Comparison of ENCODE assay signal across 16 cellular contexts in genomic region chr4:186624951-186625350, GRCh38.
DNase-seq lines count a peak whose midpoint lies in the region; ATAC-seq, FAIRE-seq and TF ChIP-seq lines count a peak whose summit lies in the region.
"Had no signal": no experiment of that assay in that cellular context is flagged by ENCODE, and none has a peak within 500 bp of the region (broad histone marks: within the 10 kb centered on the region; RNA-seq: fewer than 3 reads in every experiment).

No MANE protein-coding gene starts in this region.

- peaks cover 12% of the 10 kb centered on the region for H3K4me1 Mint-ChIP-seq in activated CD8-positive, alpha-beta memory T cell treated with anti-CD3 and anti-CD28 coated beads, Interleukin-2, amount 10 ng/mL, durations not matched to agents 7 days and 5 days
- no peaks in the 10 kb centered on the region for H3K4me1 Mint-ChIP-seq in natural killer cell

- peaks cover 9 to 10% of the 10 kb centered on the region in 2 donors for H3K36me3 ChIP-seq in ascending aorta
- H3K36me3 ChIP-seq in smooth muscle cell (ENCODE audit: low read depth): peaks cover 12% of the 10 kb centered on the region
- peaks cover 0 to 44% (median 8%) of the 10 kb centered on the region in 4 donors for H3K36me3 ChIP-seq in upper lobe of left lung

- DNase-seq in ascending aorta (ENCODE audit: low spot score in 2 of 2): no peak
- DNase-seq in glomerular visceral epithelial cell (ENCODE audit: extremely low spot score): peak; percentile 68
- DNase-seq in smooth muscle cell (lab: John Stamatoyannopoulos, UW; ENCODE audit: unreplicated experiment): no peak
- no peak for DNase-seq in activated CD8-positive, alpha-beta memory T cell treated with anti-CD3 and anti-CD28 coated beads, Interleukin-2, amount 10 ng/mL, durations not matched to agents 7 days and 5 days
- DNase-seq in upper lobe of left lung: no peak
- no peak for DNase-seq in RPMI8226
- DNase-seq in natural killer cell: no peak
- DNase-seq: activated naive CD4-positive, alpha-beta T cell treated with anti-CD3 and anti-CD28 coated beads, Interleukin-2, amount 50 U/mL, for 16 hours; DMS 273 treated with DMSO at 0.1 percent for 48 hours; glutamatergic neuron; MM.1S; NCI-H2107; stimulated activated CD4-positive, alpha-beta T cell treated with anti-CD3 and anti-CD28 coated beads, Interleukin-12 subunit alpha, Interleukin-12 subunit beta, amount 100 ng/mL, for 4 hours; tibial artery had no signal

- no peak overlapping the region for H2AFZ ChIP-seq in smooth muscle cell (ENCODE audit: low read depth)

- TF ChIP-seq CTCF in ascending aorta (IDR thresholded peaks at IDR 0.05): no peak
- no peak for TF ChIP-seq CTCF in smooth muscle cell (IDR thresholded peaks at IDR 0.05; ENCODE audit: borderline replicate concordance, insufficient read depth, poor library complexity, severe bottlenecking)
- no peak for TF ChIP-seq CTCF in upper lobe of left lung (IDR thresholded peaks at IDR 0.05)
- TF ChIP-seq CTCF in natural killer cell (IDR thresholded peaks at IDR 0.05): no peak

- TF ChIP-seq EP300 in upper lobe of left lung (IDR thresholded peaks at IDR 0.05): no peak

- H3K36me3 Mint-ChIP-seq in activated CD8-positive, alpha-beta memory T cell treated with anti-CD3 and anti-CD28 coated beads, Interleukin-2, amount 10 ng/mL, durations not matched to agents 7 days and 5 days: no peaks in the 10 kb centered on the region
- H3K36me3 Mint-ChIP-seq in natural killer cell: no peaks in the 10 kb centered on the region

- H3K4me1 ChIP-seq in ascending aorta (peaks cover 7 to 39% of the 10 kb centered on the region in 2 donors), smooth muscle cell (ENCODE audit: low read depth) (peaks cover 19% of the 10 kb centered on the region), upper lobe of left lung (no peaks in the 10 kb centered on the region)

- no peaks in the 10 kb centered on the region for H3K9me3 Mint-ChIP-seq in activated CD8-positive, alpha-beta memory T cell treated with anti-CD3 and anti-CD28 coated beads, Interleukin-2, amount 10 ng/mL, durations not matched to agents 7 days and 5 days (ENCODE audit: low read depth)
- H3K9me3 Mint-ChIP-seq in natural killer cell: peaks cover 0 to 4% of the 10 kb centered on the region in 2 donors

- no peak overlapping the region for H3K4me2 ChIP-seq in smooth muscle cell

- no peak overlapping the region for H3K4me3 ChIP-seq in ascending aorta
- no peak overlapping the region for H3K4me3 ChIP-seq in smooth muscle cell
- no peak overlapping the region for H3K4me3 ChIP-seq in upper lobe of left lung
- H3K4me3 ChIP-seq: tibial artery had no signal

- no peaks in the 10 kb centered on the region for H3K27me3 Mint-ChIP-seq in activated CD8-positive, alpha-beta memory T cell treated with anti-CD3 and anti-CD28 coated beads, Interleukin-2, amount 10 ng/mL, durations not matched to agents 7 days and 5 days
- H3K27me3 Mint-ChIP-seq in natural killer cell (ENCODE audit: low read depth in 2 of 2): no peaks in the 10 kb centered on the region
- H3K27me3 Mint-ChIP-seq: dendritic cell treated with granulocyte-macrophage colony-stimulating factor and Interleukin-4, amounts not matched to agents 40 ng/mL and 50 ng/mL, for 4 days had no signal

- no peak overlapping the region for H3K9ac ChIP-seq in smooth muscle cell (ENCODE audit: low read depth)

- H3K27me3 ChIP-seq in ascending aorta: no peaks in the 10 kb centered on the region
- H3K27me3 ChIP-seq in smooth muscle cell (ENCODE audit: low read depth): no peaks in the 10 kb centered on the region
- no peaks in the 10 kb centered on the region for H3K27me3 ChIP-seq in upper lobe of left lung
- H3K27me3 ChIP-seq: tibial artery had no signal

- WGBS in smooth muscle cell (ENCODE audit: low lambda C conversion rate): 21% methylated on average over 1 of the region's 1 CpG
- WGBS in upper lobe of left lung, 2 donors: 76 to 83% methylated on average over 1 of the region's 1 CpG

- H3K9me3 ChIP-seq in ascending aorta (no peaks in the 10 kb centered on the region), smooth muscle cell (replicated peaks; ENCODE audit: low read depth) (peaks cover 3% of the 10 kb centered on the region), upper lobe of left lung (no peaks in the 10 kb centered on the region)
- H3K9me3 ChIP-seq: tibial artery had no signal

- peaks cover 18% of the 10 kb centered on the region for H3F3A ChIP-seq in smooth muscle cell (ENCODE audit: low read depth)

- no peak overlapping the region for H3K27ac Mint-ChIP-seq in activated CD8-positive, alpha-beta memory T cell treated with anti-CD3 and anti-CD28 coated beads, Interleukin-2, amount 10 ng/mL, durations not matched to agents 7 days and 5 days
- no peak overlapping the region for H3K27ac Mint-ChIP-seq in natural killer cell
- H3K27ac Mint-ChIP-seq: dendritic cell treated with granulocyte-macrophage colony-stimulating factor and Interleukin-4, amounts not matched to agents 40 ng/mL and 50 ng/mL, for 4 days had no signal

- TF ChIP-seq POLR2A in upper lobe of left lung (IDR thresholded peaks at IDR 0.05): no peak

- peak; percentile 84 for FAIRE-seq in G401.6 (lab: Jason Lieb, UNC)

- H3K4me3 Mint-ChIP-seq in activated CD8-positive, alpha-beta memory T cell treated with anti-CD3 and anti-CD28 coated beads, Interleukin-2, amount 10 ng/mL, durations not matched to agents 7 days and 5 days: no peak overlapping the region
- no peak overlapping the region for H3K4me3 Mint-ChIP-seq in natural killer cell
- H3K4me3 Mint-ChIP-seq: dendritic cell treated with granulocyte-macrophage colony-stimulating factor and Interleukin-4, amounts not matched to agents 40 ng/mL and 50 ng/mL, for 4 days had no signal

- CTCF ChIA-PET in activated CD8-positive, alpha-beta memory T cell treated with anti-CD3 and anti-CD28 coated beads, Interleukin-2, amount 10 ng/mL, durations not matched to agents 7 days and 5 days (lab: Charles Lee): no interaction called here

- peaks cover 66% of the 10 kb centered on the region for H4K20me1 ChIP-seq in smooth muscle cell (ENCODE audit: low read depth)

- H3K79me2 ChIP-seq in smooth muscle cell (ENCODE audit: low read depth): no peaks in the 10 kb centered on the region

- no peak for ATAC-seq in activated CD8-positive, alpha-beta memory T cell treated with anti-CD3 and anti-CD28 coated beads, Interleukin-2, amount 10 ng/mL, durations not matched to agents 7 days and 5 days
- ATAC-seq in upper lobe of left lung (ENCODE audit: low FRiP score in 2 of 2): no peak
- ATAC-seq in natural killer cell: no peak

- intact Hi-C loops in ascending aorta (cut with DNase I) (no loop called here), natural killer cell (cut with micrococcal nuclease) (no loop called here)

- peak overlapping the region; percentile 71 to 76 for H3K27ac ChIP-seq in ascending aorta
- H3K27ac ChIP-seq in smooth muscle cell (ENCODE audit: low read depth): peak overlapping the region; percentile 0
- no peak overlapping the region for H3K27ac ChIP-seq in upper lobe of left lung

Comparison
In these comparisons a context has a peak if more than half of its experiments do, and no peak if none do; other contexts are left out.
1. H3K27ac ChIP-seq: peak in ascending aorta (2 of 2) and smooth muscle cell (single experiment); none in upper lobe of left lung (0 of 4).